28 cellular contexts compared by ENCODE assay signal in the genomic region with DNA sequence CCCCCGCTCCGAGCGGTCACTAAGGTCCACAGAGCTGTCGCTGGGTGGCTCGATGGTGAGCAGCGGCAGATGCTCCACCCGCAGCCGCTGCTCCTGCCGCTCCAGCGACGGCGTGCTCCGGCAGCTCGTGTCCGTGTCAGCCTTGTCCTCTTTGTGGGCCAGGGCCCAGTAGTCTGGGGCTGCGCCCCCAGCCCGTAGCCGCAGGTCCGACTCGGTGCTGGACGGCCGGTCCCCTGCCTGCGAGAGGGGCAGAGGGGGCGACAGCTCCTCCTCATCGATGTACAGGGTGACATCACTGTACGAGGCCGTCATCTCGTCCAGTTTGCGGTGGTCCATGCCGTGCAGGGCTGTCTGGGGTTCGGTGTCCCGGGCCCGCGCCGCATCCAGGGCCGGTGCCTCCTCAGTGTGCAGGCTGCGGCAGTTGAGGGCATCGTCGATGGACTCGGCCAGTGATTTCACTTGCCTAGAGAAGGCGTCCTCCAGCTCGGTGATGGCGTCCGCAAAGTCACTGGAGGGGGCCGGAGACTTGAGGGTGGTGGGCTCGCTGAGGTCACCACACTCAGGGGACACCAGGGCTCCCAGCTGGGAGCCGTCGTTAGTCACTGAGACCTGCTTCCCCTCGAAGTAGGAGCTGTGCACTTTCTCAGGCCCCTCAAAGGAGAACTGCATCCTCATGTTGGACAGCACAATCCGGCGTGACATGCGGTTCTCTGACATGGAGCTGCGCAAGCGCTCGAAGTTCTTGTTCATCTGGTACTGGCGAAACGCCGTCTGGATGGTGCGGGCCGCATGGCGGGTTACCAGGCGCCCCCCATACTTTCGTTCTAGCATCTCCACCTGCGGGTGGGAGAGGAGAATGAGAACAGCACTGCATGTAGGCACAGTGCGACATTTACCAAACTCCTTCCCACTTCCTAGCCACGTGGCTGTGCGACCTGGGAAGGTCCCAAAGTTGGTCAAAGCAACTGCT.
"Had no signal": no experiment of that assay in that cellular context is flagged by ENCODE, and none has a peak within 500 bp of the region (broad histone marks: within the 10 kb centered on the region; RNA-seq: fewer than 3 reads in every experiment).

No MANE protein-coding gene starts in this region.

- ATAC-seq: activated CD4-positive, CD25-positive, alpha-beta regulatory T cell treated with anti-CD3 and anti-CD28 coated beads, Interleukin-2, amount 50 U/mL, for 24 hours; naive thymus-derived CD4-positive, alpha-beta T cell; pancreas; stimulated activated naive CD8-positive, alpha-beta T cell treated with anti-CD3 and anti-CD28 coated beads, Interleukin-15, Interleukin-2, amounts not matched to agents 100 U/mL and 50 U/mL, for 24 hours had no signal

- H3K27ac Mint-ChIP-seq: activated naive CD4-positive, alpha-beta T cell treated with anti-CD3 and anti-CD28 coated beads for 36 hours; activated naive CD8-positive, alpha-beta T cell treated with anti-CD3 and anti-CD28 coated beads for 36 hours; dendritic cell treated with granulocyte-macrophage colony-stimulating factor and Interleukin-4, amounts not matched to agents 40 ng/mL and 50 ng/mL, for 4 days; endodermal cell; memory B cell; T-helper 1 cell treated with Interleukin-12 subunit alpha and Interleukin-12 subunit beta and Interleukin-4 antibody, amounts not matched to agents 30 μg/mL and 1 μg/mL, for 36 hours had no signal

- H3K4me3 Mint-ChIP-seq: activated naive CD4-positive, alpha-beta T cell treated with anti-CD3 and anti-CD28 coated beads for 36 hours; activated naive CD8-positive, alpha-beta T cell treated with anti-CD3 and anti-CD28 coated beads for 36 hours; activated T-helper 1 cell treated with anti-CD3 and anti-CD28 coated beads, Interleukin-12 subunit alpha, Interleukin-12 subunit beta, Interleukin-2, Interleukin-4 antibody, amounts not matched to agents 30 ng/mL and 10 ng/mL and 1 ng/mL, durations not matched to agents 14 hours and 24 hours and 36 hours; brain; dendritic cell treated with granulocyte-macrophage colony-stimulating factor and Interleukin-4, amounts not matched to agents 40 ng/mL and 50 ng/mL, for 4 days; endodermal cell; memory B cell; naive thymus-derived CD4-positive, alpha-beta T cell; T-helper 1 cell treated with Interleukin-12 subunit alpha and Interleukin-12 subunit beta and Interleukin-4 antibody, amounts not matched to agents 30 μg/mL and 1 μg/mL, for 36 hours had no signal

- H3K27ac ChIP-seq: hepatocyte, prostate gland, WERI-Rb-1 had no signal

- H3K4me3 ChIP-seq: adrenal gland, esophagus squamous epithelium, hepatocyte, pancreas, prostate gland, testis had no signal

- DNase-seq: activated CD4-positive, alpha-beta T cell treated with anti-CD3 and anti-CD28 coated beads, Interleukin-2, amount 50 U/mL, for 48 hours; activated CD8-positive, alpha-beta memory T cell treated with anti-CD3 and anti-CD28 coated beads for 24 hours; activated effector memory CD4-positive, alpha-beta T cell treated with anti-CD3 and anti-CD28 coated beads, Interleukin-2, amount 50 U/mL, for 16 hours; activated naive CD4-positive, alpha-beta T cell treated with anti-CD3 and anti-CD28 coated beads for 36 hours; activated naive CD8-positive, alpha-beta T cell treated with anti-CD3 and anti-CD28 coated beads for 36 hours; activated T-cell treated with anti-CD3 and anti-CD28 coated beads, Interleukin-2, amount 50 U/mL, for 1 hour; aorta; central memory CD4-positive, alpha-beta T cell; endodermal cell; esophagus squamous epithelium; foreskin melanocyte; midbrain; naive thymus-derived CD4-positive, alpha-beta T cell; stimulated activated naive CD8-positive, alpha-beta T cell treated with anti-CD3 and anti-CD28 coated beads, Interleukin-15, Interleukin-2, amounts not matched to agents 100 U/mL and 50 U/mL, for 24 hours; SW 1271; T-helper 9 cell; testis; WERI-Rb-1 had no signal

- H3K27me3 ChIP-seq: adrenal gland, esophagus squamous epithelium, hepatocyte, pancreas, testis had no signal

- H3K4me1 Mint-ChIP-seq: endodermal cell had no signal

- H3K9me3 ChIP-seq: adrenal gland, esophagus squamous epithelium, pancreas, prostate gland, testis had no signal

- H3K27me3 Mint-ChIP-seq: activated naive CD8-positive, alpha-beta T cell treated with anti-CD3 and anti-CD28 coated beads for 36 hours; dendritic cell treated with granulocyte-macrophage colony-stimulating factor and Interleukin-4, amounts not matched to agents 40 ng/mL and 50 ng/mL, for 4 days; memory B cell; naive thymus-derived CD4-positive, alpha-beta T cell had no signal

- H3K9me3 Mint-ChIP-seq: activated naive CD4-positive, alpha-beta T cell treated with anti-CD3 and anti-CD28 coated beads for 36 hours; activated naive CD8-positive, alpha-beta T cell treated with anti-CD3 and anti-CD28 coated beads for 36 hours; activated T-helper 1 cell treated with anti-CD3 and anti-CD28 coated beads, Interleukin-12 subunit alpha, Interleukin-12 subunit beta, Interleukin-2, Interleukin-4 antibody, amounts not matched to agents 30 ng/mL and 10 ng/mL and 1 ng/mL, durations not matched to agents 14 hours and 24 hours and 36 hours; dendritic cell treated with granulocyte-macrophage colony-stimulating factor and Interleukin-4, amounts not matched to agents 40 ng/mL and 50 ng/mL, for 4 days; endodermal cell; memory B cell; naive thymus-derived CD4-positive, alpha-beta T cell; T-helper 1 cell treated with Interleukin-12 subunit alpha and Interleukin-12 subunit beta and Interleukin-4 antibody, amounts not matched to agents 30 μg/mL and 1 μg/mL, for 36 hours had no signal

- H3K4me2 ChIP-seq: hepatocyte had no signal

- H2AFZ ChIP-seq: hepatocyte had no signal
